Comparison of ENCODE assay signal across 10 cellular contexts in genomic region chr2:197211881-197212342, GRCh38.
DNase-seq lines count a peak whose midpoint lies in the region; ATAC-seq and TF ChIP-seq lines count a peak whose summit lies in the region.
"Had no signal": no experiment of that assay in that cellular context is flagged by ENCODE, and none has a peak within 500 bp of the region (broad histone marks: within the 10 kb centered on the region; RNA-seq: fewer than 3 reads in every experiment).

No MANE protein-coding gene starts in this region.

- peaks cover 34% of the 10 kb centered on the region for H3K36me3 Mint-ChIP-seq in CD4-positive, alpha-beta T cell (ENCODE audit: low read depth)
- H3K36me3 Mint-ChIP-seq in nephron progenitor cell (ENCODE audit: low read depth) = no peaks in the 10 kb centered on the region
- H3K36me3 Mint-ChIP-seq in WTC11 = no peaks in the 10 kb centered on the region

- H3K4me1 Mint-ChIP-seq in CD4-positive, alpha-beta T cell (ENCODE audit: low read depth) = peaks cover 98% of the 10 kb centered on the region
- H3K4me1 Mint-ChIP-seq in nephron progenitor cell (peaks cover 35% of the 10 kb centered on the region), WTC11 (no peaks in the 10 kb centered on the region)

- intact Hi-C loops in CD4-positive, alpha-beta T cell (cut with DNase I, micrococcal nuclease) = loop anchor here in 1 of 2 experiments (2.0 kb wide), 3 partner anchors 13 to 29 kb away; no protein-coding TSS in a partner anchor

- no peak for TF ChIP-seq CTCF in CD4-positive, alpha-beta T cell (IDR thresholded peaks at IDR 0.05)
- no peak for TF ChIP-seq CTCF in nephron progenitor cell (IDR thresholded peaks at IDR 0.05)
- no peak for TF ChIP-seq CTCF in WTC11 (IDR thresholded peaks at IDR 0.05)

- POLR2A ChIA-PET in CD4-positive, alpha-beta T cell (lab: Charles Lee) = interaction anchor here (1.6 to 29.8 kb wide), 6 partner anchors 9 to 90 kb away, joined by 5 to 754 read pairs (median 16); partner anchors contain the start of gene ANKRD44
- POLR2A ChIA-PET in WTC11 (lab: Charles Lee) = no interaction called here

- H3K27ac ChIP-seq in CD4-positive, alpha-beta T cell (ENCODE audit: low read depth, low read length) = peak overlapping the region; percentile 79
- H3K27ac ChIP-seq in KOPT-K1 (ENCODE audit: low read depth, low read length, poor library complexity, severe bottlenecking) = peak overlapping the region; percentile 55

- H3K36me3 ChIP-seq in KOPT-K1 (ENCODE audit: insufficient read depth, low read length) = no peaks in the 10 kb centered on the region

- DNase-seq in CD4-positive, alpha-beta T cell = peak in 1 of 10 experiments; percentile 28
- peak; percentile 31 for DNase-seq in activated naive CD4-positive, alpha-beta T cell treated with anti-CD3 and anti-CD28 coated beads, Interleukin-2, amount 50 U/mL, for 16 hours
- no peak for DNase-seq in nephron progenitor cell
- DNase-seq in NAMALWA (ENCODE audit: low spot score) = no peak
- no peak for DNase-seq in kidney glomerular epithelial cell (lab: John Stamatoyannopoulos, UW)
- DNase-seq in AML-193 (lab: John Stamatoyannopoulos, UW) = no peak
- no peak for DNase-seq in WTC11 (ENCODE audit: low spot score)
- DNase-seq: NCI-H1092 treated with DMSO at 0.1 percent for 48 hours, NCI-H748 treated with DMSO at 0.1 percent for 48 hours had no signal

- H3K9me3 ChIP-seq in CD4-positive, alpha-beta T cell (ENCODE audit: control insufficient read depth, low read length) = no peaks in the 10 kb centered on the region
- no peaks in the 10 kb centered on the region for H3K9me3 ChIP-seq in KOPT-K1 (ENCODE audit: insufficient read depth, low read length, poor library complexity, severe bottlenecking)

- H3K27me3 ChIP-seq in CD4-positive, alpha-beta T cell (ENCODE audit: control insufficient read depth, insufficient read depth, low read length) = no peaks in the 10 kb centered on the region

- CTCF ChIA-PET in CD4-positive, alpha-beta T cell (lab: Charles Lee) = interaction anchor here (0.9 to 1.3 kb wide), 2 partner anchors 20 to 62 kb away, joined by 3 read pairs; no protein-coding TSS in a partner anchor
- CTCF ChIA-PET in WTC11 (lab: Charles Lee) = no interaction called here

- peak overlapping the region; percentile 98 for H3K27ac Mint-ChIP-seq in CD4-positive, alpha-beta T cell
- H3K27ac Mint-ChIP-seq in nephron progenitor cell (peak overlapping the region; percentile 78), WTC11 (no peak overlapping the region)

- peak overlapping the region; percentile 61 for H3K4me3 Mint-ChIP-seq in CD4-positive, alpha-beta T cell
- H3K4me3 Mint-ChIP-seq in nephron progenitor cell = no peak overlapping the region
- H3K4me3 Mint-ChIP-seq in WTC11 = no peak overlapping the region

- no peaks in the 10 kb centered on the region for H3K27me3 Mint-ChIP-seq in CD4-positive, alpha-beta T cell
- peaks cover 8% of the 10 kb centered on the region for H3K27me3 Mint-ChIP-seq in nephron progenitor cell (ENCODE audit: low read depth, poor library complexity)
- H3K27me3 Mint-ChIP-seq in WTC11 (ENCODE audit: low read depth) = no peaks in the 10 kb centered on the region; the same call in 1 of the 2 replicates

- no peaks in the 10 kb centered on the region for H3K9me3 Mint-ChIP-seq in CD4-positive, alpha-beta T cell
- no peaks in the 10 kb centered on the region for H3K9me3 Mint-ChIP-seq in nephron progenitor cell
- H3K9me3 Mint-ChIP-seq in WTC11 = no peaks in the 10 kb centered on the region

- no peak for ATAC-seq in CD4-positive, alpha-beta T cell (ENCODE audit: poor library complexity)
- ATAC-seq in WTC11 = no peak

TF ChIP-seq in WTC11, 78 proteins besides CTCF, POLR2A, EP300 and RAD21 (continues in another document):
- TF ChIP-seq USF1 (CRISPR knock-in tag; IDR thresholded peaks at IDR 0.05) (no peak), HMGXB4 (CRISPR knock-in tag; IDR thresholded peaks at IDR 0.05) (no peak), NR1H2 (CRISPR knock-in tag; IDR thresholded peaks at IDR 0.05) (no peak), ATF6 (CRISPR knock-in tag; IDR thresholded peaks at IDR 0.05) (no peak), MLX (CRISPR knock-in tag; IDR thresholded peaks at IDR 0.05) (no peak), RORB (CRISPR knock-in tag; IDR thresholded peaks at IDR 0.05) (no peak), ZNF138 (CRISPR knock-in tag; conservative IDR thresholded peaks at IDR 0.05) (no peak), E2F4 (CRISPR knock-in tag; IDR thresholded peaks at IDR 0.05; ENCODE audit: borderline replicate concordance, low read depth) (no peak), ZNF425 (CRISPR knock-in tag; conservative IDR thresholded peaks at IDR 0.05) (no peak), ELF4 (CRISPR knock-in tag; IDR thresholded peaks at IDR 0.05; ENCODE audit: low read depth) (no peak)
